Comparison of ENCODE assay signal across 28 cellular contexts in genomic region chr2:61404438-61404837, GRCh38.
DNase-seq lines count a peak whose midpoint lies in the region; ATAC-seq, FAIRE-seq and TF ChIP-seq lines count a peak whose summit lies in the region.
"Had no signal": no experiment of that assay in that cellular context is flagged by ENCODE, and none has a peak within 500 bp of the region (broad histone marks: within the 10 kb centered on the region; RNA-seq: fewer than 3 reads in every experiment).

No MANE protein-coding gene starts in this region.

- H3K4me1 Mint-ChIP-seq in endothelial cell (ENCODE audit: unreplicated experiment) (no peaks in the 10 kb centered on the region), progenitor cell of endocrine pancreas (ENCODE audit: low read depth) (peaks cover 9% of the 10 kb centered on the region)

- no peak for TF ChIP-seq EP300 in HepG2 (IDR thresholded peaks at IDR 0.05; ENCODE audit: low read depth in 2 of 2, low read length in 2 of 2)
- TF ChIP-seq EP300 in HepG2 (CRISPR knock-in tag; IDR thresholded peaks at IDR 0.05; ENCODE audit: borderline replicate concordance) = no peak

- H3K36me3 Mint-ChIP-seq in endothelial cell (ENCODE audit: low read depth, unreplicated experiment) (peaks cover 10% of the 10 kb centered on the region), progenitor cell of endocrine pancreas (ENCODE audit: insufficient read depth) (peaks cover 17% of the 10 kb centered on the region)

- H4K20me1 ChIP-seq in HepG2 (ENCODE audit: insufficient read depth, low read length) (no peaks in the 10 kb centered on the region), OCI-LY7 (ENCODE audit: insufficient read depth, low read length) (peaks cover 8% of the 10 kb centered on the region; the same call in 1 of the 2 replicates)

- no peak overlapping the region for H3K4me2 ChIP-seq in HepG2 (ENCODE audit: low read depth, low read length)
- no peak overlapping the region for H3K4me2 ChIP-seq in OCI-LY7 (ENCODE audit: low read length)
- H3K4me2 ChIP-seq: KMS-11 had no signal

- H3K79me2 ChIP-seq in HepG2 (ENCODE audit: insufficient read depth, low read length) (peaks cover 15% of the 10 kb centered on the region), OCI-LY7 (ENCODE audit: insufficient read depth, low read depth, low read length) (peaks cover 67% of the 10 kb centered on the region)

- no peak for TF ChIP-seq RAD21 in HepG2 (CRISPR knock-in tag; IDR thresholded peaks at IDR 0.05)

- H3K4me3 ChIP-seq in HepG2 (replicated peaks in 1 of 3; ENCODE audit: insufficient read depth in 1 of 3, low read depth in 2 of 3, low read length in 3 of 3) (no peak overlapping the region), right lobe of liver (no peak overlapping the region), OCI-LY7 (ENCODE audit: low read depth, low read length, poor library complexity, severe bottlenecking) (no peak overlapping the region)

- no peaks in the 10 kb centered on the region for H3K27me3 ChIP-seq in HepG2 (ENCODE audit: control insufficient read depth in 1 of 2, insufficient read depth in 2 of 2, low read length in 2 of 2)
- no peaks in the 10 kb centered on the region for H3K27me3 ChIP-seq in right lobe of liver

- DNase-seq in HepG2 (ENCODE audit: low spot score) = no peak
- no peak for DNase-seq in right lobe of liver
- no peak for DNase-seq in OCI-LY7 (ENCODE audit: low spot score)
- no peak for DNase-seq in endothelial cell (ENCODE audit: low spot score)
- DNase-seq in progenitor cell of endocrine pancreas (ENCODE audit: low spot score, unreplicated experiment) = no peak
- no peak for DNase-seq in DMS114 treated with DMSO at 0.1 percent for 48 hours (lab: John Stamatoyannopoulos, UW; ENCODE audit: unreplicated experiment)
- no peak for DNase-seq in dedifferentiated amniotic fluid mesenchymal stem cell (ENCODE audit: extremely low spot score)
- DNase-seq: Calu3; CD8-positive, alpha-beta memory T cell; DMS153; DND-41; NCI-H1048; NCI-H1417; NCI-H1694; NCI-H2029 treated with DMSO at 0.1 percent for 48 hours; NCI-H2227 treated with DMSO at 0.1 percent for 48 hours; NCI-H526 treated with DMSO at 0.1 percent for 48 hours; SHP77 had no signal

- H3K27ac Mint-ChIP-seq in endothelial cell (ENCODE audit: unreplicated experiment) (peak overlapping the region; percentile 8), progenitor cell of endocrine pancreas (peak overlapping the region; percentile 15)
- H3K27ac Mint-ChIP-seq: B cell had no signal

- H3K27ac ChIP-seq in HepG2 (ENCODE audit: extremely low read length, insufficient read depth, low read length) = no peak overlapping the region
- no peak overlapping the region for H3K27ac ChIP-seq in right lobe of liver
- H3K27ac ChIP-seq in OCI-LY7 (ENCODE audit: low read depth, low read length, poor library complexity, severe bottlenecking) = no peak overlapping the region
- H3K27ac ChIP-seq: C4-2B, KMS-11, RWPE1 had no signal

- in situ Hi-C loops in HepG2 (cut with HindIII; ENCODE audit: extremely low pct_ligation_motif_present, low pct_unique_long_range_greater_than_20kb) = no loop called here

- intact Hi-C loops in HepG2 (cut with micrococcal nuclease; ENCODE audit: unreplicated experiment) (no loop called here), right lobe of liver (cut with DNase I) (no loop called here), OCI-LY7 (cut with micrococcal nuclease; ENCODE audit: unreplicated experiment) (no loop called here)

- TF ChIP-seq POLR2A in HepG2 (IDR thresholded peaks at IDR 0.05; ENCODE audit: insufficient read depth in 1 of 2, low read depth in 2 of 2, low read length in 2 of 2) = no peak
- TF ChIP-seq POLR2A in right lobe of liver (IDR thresholded peaks at IDR 0.05) = no peak

- H3K9ac ChIP-seq in HepG2 (ENCODE audit: insufficient read depth, low read depth, low read length) = no peak overlapping the region
- H3K9ac ChIP-seq: KMS-11 had no signal

- H3K27me3 Mint-ChIP-seq in endothelial cell (ENCODE audit: unreplicated experiment) (peaks cover 3% of the 10 kb centered on the region), progenitor cell of endocrine pancreas (no peaks in the 10 kb centered on the region)
- H3K27me3 Mint-ChIP-seq: B cell; CD8-positive, alpha-beta memory T cell had no signal

- peaks cover 3 to 30% of the 10 kb centered on the region in 2 experiments for H3K36me3 ChIP-seq in HepG2 (replicated peaks in 1 of 2; ENCODE audit: control insufficient read depth in 1 of 2, insufficient read depth in 2 of 2, low read length in 2 of 2)
- H3K36me3 ChIP-seq in right lobe of liver = peaks cover 0 to 5% (median 3%) of the 10 kb centered on the region in 4 donors
- H3K36me3 ChIP-seq in OCI-LY7 (ENCODE audit: insufficient read depth, low read length) = peaks cover 88% of the 10 kb centered on the region

- WGBS in HepG2 (ENCODE audit: low lambda C conversion rate) = 88% methylated on average over 1 of the region's 1 CpG
- 100% methylated on average over 1 of the region's 1 CpG for WGBS in right lobe of liver (ENCODE audit: insufficient coverage, low coverage, low lambda C conversion rate, missing lambda C conversion rate)

- POLR2A ChIA-PET in HepG2 (lab: Yijun Ruan, JAX) = no interaction called here
- POLR2A ChIA-PET in OCI-LY7 (lab: Charles Lee) = interaction anchor here (0.5 to 1.2 kb wide), 4 partner anchors 10 to 187 kb away, joined by 3 to 5 read pairs (median 4); no protein-coding TSS in a partner anchor

- H2AFZ ChIP-seq in HepG2 (ENCODE audit: low read length) = no peak overlapping the region
- no peak overlapping the region for H2AFZ ChIP-seq in OCI-LY7 (ENCODE audit: low read length)

- H3K9me2 ChIP-seq in OCI-LY7 (ENCODE audit: insufficient read depth, low read length) = no peaks in the 10 kb centered on the region

- H3K9me3 Mint-ChIP-seq in endothelial cell (ENCODE audit: unreplicated experiment) = no peaks in the 10 kb centered on the region
- H3K9me3 Mint-ChIP-seq in progenitor cell of endocrine pancreas (ENCODE audit: low read depth) = no peaks in the 10 kb centered on the region
- H3K9me3 Mint-ChIP-seq: CD8-positive, alpha-beta memory T cell had no signal

- H3K4me1 ChIP-seq in HepG2 (ENCODE audit: insufficient read depth, low read length) (no peaks in the 10 kb centered on the region), right lobe of liver (peaks cover 0 to 12% (median 5%) of the 10 kb centered on the region in 4 donors), OCI-LY7 (ENCODE audit: insufficient read depth, low read length, poor library complexity, severe bottlenecking) (peaks cover 3% of the 10 kb centered on the region)

- H3K9me3 ChIP-seq in HepG2 (ENCODE audit: low read length) (no peaks in the 10 kb centered on the region), right lobe of liver (no peaks in the 10 kb centered on the region), OCI-LY7 (ENCODE audit: low read length) (no peaks in the 10 kb centered on the region)

- BruUV-seq in HepG2 (replicated peaks; lab: Mats Ljungman, UMichigan) (no TSS peak), OCI-LY7 (replicated peaks; lab: Mats Ljungman, UMichigan) (TSS peak; percentile 14)

- no peak for TF ChIP-seq CTCF in HepG2 (CRISPR knock-in tag; IDR thresholded peaks at IDR 0.05)
- TF ChIP-seq CTCF in right lobe of liver (IDR thresholded peaks at IDR 0.05) = no peak
- no peak for TF ChIP-seq CTCF in OCI-LY7 (conservative IDR thresholded peaks at IDR 0.05; ENCODE audit: low read length)
- TF ChIP-seq CTCF in endothelial cell (IDR thresholded peaks at IDR 0.05; ENCODE audit: unreplicated experiment) = no peak
- TF ChIP-seq CTCF in progenitor cell of endocrine pancreas (IDR thresholded peaks at IDR 0.05; ENCODE audit: unreplicated experiment) = no peak

- no peak for FAIRE-seq in HepG2 (lab: Jason Lieb, UNC)
- FAIRE-seq: A204.1, GM12892, GM19239, H54 had no signal

- CTCF ChIA-PET in HepG2 (lab: Yijun Ruan, JAX; ENCODE audit: low intra/inter-chr PET ratio, low total read pairs) (no interaction called here), OCI-LY7 (lab: Charles Lee; ENCODE audit: unreplicated experiment) (no interaction called here)

- ATAC-seq in HepG2 (no peak), right lobe of liver (no peak), HG03571 (IDR thresholded peaks at IDR 0.05; ENCODE audit: unreplicated experiment) (no peak)
- ATAC-seq: Panc1 had no signal

- H3K4me3 Mint-ChIP-seq in endothelial cell (ENCODE audit: unreplicated experiment) = no peak overlapping the region
- H3K4me3 Mint-ChIP-seq in progenitor cell of endocrine pancreas (ENCODE audit: low read depth) = no peak overlapping the region
- H3K4me3 Mint-ChIP-seq: B cell; CD8-positive, alpha-beta memory T cell had no signal

TF ChIP-seq in HepG2, 621 proteins besides CTCF, POLR2A, EP300 and RAD21:
- no peak for TF ChIP-seq U2AF2 (IDR thresholded peaks at IDR 0.05; ENCODE audit: low read depth, low read length)
- peak; percentile 71 for TF ChIP-seq RBM22 (optimal IDR thresholded peaks at IDR 0.05; ENCODE audit: low read length)
- no peak for TF ChIP-seq HNF4G (IDR thresholded peaks at IDR 0.05; ENCODE audit: borderline replicate concordance, low read depth, low read length)
- no peak for TF ChIP-seq HNF4G (CRISPR knock-in tag; IDR thresholded peaks at IDR 0.05; ENCODE audit: borderline replicate concordance, low read depth)
- no peak for TF ChIP-seq HNF4A (CRISPR knock-in tag; IDR thresholded peaks at IDR 0.05)
- no peak for TF ChIP-seq CHD4 (IDR thresholded peaks at IDR 0.05; ENCODE audit: borderline replicate concordance, low read length)
- TF ChIP-seq PHF20 (CRISPR knock-in tag; IDR thresholded peaks at IDR 0.05) = no peak
